11 cellular contexts compared by ENCODE assay signal in the genomic region with DNA sequence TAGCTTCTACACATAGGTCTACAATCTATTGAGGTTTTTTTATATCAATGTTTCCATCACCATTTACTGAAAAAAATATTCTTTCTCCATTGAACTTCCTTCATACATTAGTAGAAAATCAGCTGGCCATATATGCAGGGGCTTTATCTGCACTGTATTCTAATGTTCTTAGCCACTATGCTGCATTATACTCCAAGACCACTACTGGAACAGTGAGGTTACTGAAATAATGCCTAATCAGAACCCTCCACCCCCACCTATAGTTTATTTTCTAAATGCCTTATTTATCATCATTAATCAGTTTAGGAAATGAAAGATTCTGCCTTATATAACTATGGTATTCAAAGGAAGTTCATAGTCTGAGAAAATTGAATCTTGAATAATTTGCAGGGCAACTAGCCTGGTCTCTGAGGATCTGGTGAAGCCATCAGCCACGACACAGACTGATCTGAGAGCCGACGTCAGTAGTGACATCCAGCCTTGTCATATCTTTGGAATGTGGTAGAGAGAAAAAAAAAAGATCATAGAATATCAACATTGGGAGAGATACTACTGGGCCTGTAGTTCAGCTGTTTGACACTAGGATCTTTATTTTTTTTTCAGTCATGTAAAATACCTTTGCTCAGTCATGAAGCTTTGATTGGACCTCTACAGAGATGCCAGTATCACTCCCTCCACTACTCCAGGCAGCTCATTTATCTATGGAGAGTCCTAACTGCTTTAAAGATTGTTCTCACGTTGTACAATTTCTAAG.
DNase-seq lines count a peak whose midpoint lies in the region; ATAC-seq and TF ChIP-seq lines count a peak whose summit lies in the region.
"Had no signal": no experiment of that assay in that cellular context is flagged by ENCODE, and none has a peak within 500 bp of the region (broad histone marks: within the 10 kb centered on the region; RNA-seq: fewer than 3 reads in every experiment).

No MANE protein-coding gene starts in this region.

- TF ChIP-seq EP300 in gastroesophageal sphincter (IDR thresholded peaks at IDR 0.05) = no peak

- peak overlapping the region; percentile 48 for H3K4me2 ChIP-seq in GM23248 (ENCODE audit: unreplicated experiment)

- no peaks in the 10 kb centered on the region for H3K36me3 ChIP-seq in GM23248 (ENCODE audit: low read depth)
- H3K36me3 ChIP-seq in gastroesophageal sphincter = no peaks in the 10 kb centered on the region
- no peaks in the 10 kb centered on the region for H3K36me3 ChIP-seq in left lung

- H3K4me1 ChIP-seq in GM23248 (ENCODE audit: insufficient read depth) (peaks cover 31% of the 10 kb centered on the region), gastroesophageal sphincter (peaks cover 0 to 16% (median under 1%) of the 10 kb centered on the region in 3 donors), left lung (no peaks in the 10 kb centered on the region)

- peak overlapping the region; percentile 58 for H3K27ac ChIP-seq in GM23248
- no peak overlapping the region for H3K27ac ChIP-seq in gastroesophageal sphincter
- no peak overlapping the region for H3K27ac ChIP-seq in left lung

- peaks cover 20% of the 10 kb centered on the region for H3F3A ChIP-seq in GM23248 (ENCODE audit: insufficient read depth)

- no peaks in the 10 kb centered on the region for H4K20me1 ChIP-seq in GM23248 (ENCODE audit: insufficient read depth)

- H3K27me3 ChIP-seq in GM23248 (replicated peaks; ENCODE audit: insufficient read depth) (no peaks in the 10 kb centered on the region), gastroesophageal sphincter (no peaks in the 10 kb centered on the region), left lung (no peaks in the 10 kb centered on the region)

- peak overlapping the region; percentile 25; the same call in 1 of the 2 replicates for H3K9ac ChIP-seq in GM23248

- DNase-seq in GM23248 (peak; percentile 87), RPMI7951 (ENCODE audit: low read depth) (peak; percentile 88), epithelial cell of esophagus (ENCODE audit: low read depth) (peak; percentile 66), renal cortical epithelial cell (ENCODE audit: low read depth) (peak; percentile 79), NCI-H2196 (lab: John Stamatoyannopoulos, UW; ENCODE audit: unreplicated experiment) (no peak), NCI-H1105 (lab: John Stamatoyannopoulos, UW) (no peak), left lung (no peak)
- DNase-seq: DND-41, NCI-H82 had no signal

- no peaks in the 10 kb centered on the region for H3K9me2 ChIP-seq in GM23248 (ENCODE audit: insufficient read depth)

- TF ChIP-seq POLR2A in gastroesophageal sphincter (IDR thresholded peaks at IDR 0.05) = no peak

- ATAC-seq in gastroesophageal sphincter (no peak), left lung (no peak)
- ATAC-seq: stimulated activated memory B cell treated with anti-CD40 and anti-IgM and Interleukin-4, amounts not matched to agents 10 μg/mL and 1 μg/mL and 100 μg/mL, for 72 hours had no signal

- H3K9me3 ChIP-seq in GM23248 (ENCODE audit: low read depth) (no peaks in the 10 kb centered on the region), gastroesophageal sphincter (no peaks in the 10 kb centered on the region), left lung (no peaks in the 10 kb centered on the region)

- H3K4me3 ChIP-seq in GM23248 (0 out of 2 replicates have a peak overlapping the region, but pooled peaks have one; percentile 12), epithelial cell of esophagus (ENCODE audit: low read length) (no peak overlapping the region), gastroesophageal sphincter (no peak overlapping the region), left lung (no peak overlapping the region)

- WGBS in GM23248 (ENCODE audit: low coverage in 1 of 2, low lambda C conversion rate in 2 of 2, missing lambda C conversion rate in 2 of 2), 2 experiments = 25 to 26% methylated on average over 4 of the region's 4 CpGs
- 42 to 57% methylated on average over 3 to 4 of the region's 4 CpGs for whole genome bisulfite sequencing in gastroesophageal sphincter (ENCODE audit: low coverage in 1 of 2), 2 donors

- TF ChIP-seq CTCF in epithelial cell of esophagus (IDR thresholded peaks at IDR 0.05; ENCODE audit: insufficient read depth, low read depth, low read length, missing control alignments) (peak; percentile 24), gastroesophageal sphincter (IDR thresholded peaks at IDR 0.05) (peak in 1 of 4 experiments; percentile 4), left lung (IDR thresholded peaks at IDR 0.05) (no peak)

- in situ Hi-C loops in GM23248 (cut with MboI) = no loop called here

- peak overlapping the region; percentile 46 for H2AFZ ChIP-seq in GM23248

- intact Hi-C loops in left lung (cut with DNase I) = no loop called here

- no peaks in the 10 kb centered on the region for H3K79me2 ChIP-seq in GM23248 (ENCODE audit: insufficient read depth)

Comparison
In these comparisons a context has a peak if more than half of its experiments do, and no peak if none do; other contexts are left out.
1. DNase-seq: peak in GM23248 (single experiment), RPMI7951 (single experiment), epithelial cell of esophagus (single experiment) and renal cortical epithelial cell (single experiment); none in NCI-H2196 (single experiment), NCI-H1105 (single experiment) and left lung (0 of 2).